Comparison of ENCODE assay signal across 8 cellular contexts in the genomic region with DNA sequence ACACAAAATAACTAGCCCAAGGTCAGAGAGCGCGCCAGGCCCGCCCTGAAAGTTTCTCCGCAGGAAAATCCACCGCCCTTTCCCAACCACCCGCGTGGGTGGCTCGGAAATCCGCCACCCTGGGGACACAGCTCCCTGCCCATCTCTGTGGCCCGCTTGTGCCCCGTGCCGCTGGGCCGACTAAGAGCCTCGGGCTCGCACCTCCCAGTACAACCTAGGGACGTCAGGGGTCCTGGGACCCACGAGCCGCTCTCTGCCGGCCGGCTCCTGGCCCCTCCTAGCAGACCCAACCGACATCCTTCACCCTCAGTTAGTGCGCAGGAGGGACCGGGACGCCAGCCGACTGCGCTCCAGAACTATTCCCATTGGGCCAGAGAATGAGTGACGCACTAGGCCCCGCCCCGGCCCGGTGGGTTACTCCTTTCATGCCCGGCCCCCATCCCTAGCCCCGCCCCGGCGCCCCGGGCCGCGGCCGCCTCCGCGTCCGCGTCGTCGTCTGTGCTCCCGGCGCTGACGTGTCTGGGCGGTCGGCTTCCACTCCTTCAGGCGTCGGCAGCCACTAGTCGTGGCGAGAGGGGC. TPM values are rescaled to one million over a fixed set of nuclear protein-coding genes. Genes with fewer than 3 reads are reported as not detected.
DNase-seq lines count a peak whose midpoint lies in the region; ATAC-seq and TF ChIP-seq lines count a peak whose summit lies in the region.

No MANE protein-coding gene starts in this region.

- POLR2A ChIA-PET in activated B cell treated with CpG ODN at 0.5 μM for 24 hours (lab: Charles Lee), result interaction anchor here (0.6 kb wide), 1 partner anchor 63 kb away, joined by 4 read pairs; a partner anchor contains a TSS

- H3K27ac ChIP-seq in caudate nucleus (ENCODE audit: low read depth, low read length), result peak overlapping the region; percentile 95

- peak; percentile 93 for ATAC-seq in GM19023 (IDR thresholded peaks at IDR 0.05; ENCODE audit: unreplicated experiment)
- peak; percentile 96 for ATAC-seq in HG03196 (IDR thresholded peaks at IDR 0.05; ENCODE audit: unreplicated experiment)
- peak; percentile 96 for ATAC-seq in activated B cell treated with CpG ODN at 0.5 μM for 24 hours (ENCODE audit: low read depth)

- H3K27ac Mint-ChIP-seq in activated B cell treated with CpG ODN at 0.5 μM for 24 hours, result peak overlapping the region; percentile 88

- H3K9me3 Mint-ChIP-seq in activated B cell treated with CpG ODN at 0.5 μM for 24 hours, result no peaks in the 10 kb centered on the region

- H3K4me3 Mint-ChIP-seq in activated B cell treated with CpG ODN at 0.5 μM for 24 hours, result peak overlapping the region; percentile 92

- TF ChIP-seq CTCF in AG09309 (IDR thresholded peaks at IDR 0.05; ENCODE audit: control insufficient read depth, insufficient read depth, low read depth, low read length, missing control alignments), result no peak
- TF ChIP-seq CTCF in activated B cell treated with CpG ODN at 0.5 μM for 24 hours (IDR thresholded peaks at IDR 0.05), result no peak

- no peaks in the 10 kb centered on the region for H3K27me3 Mint-ChIP-seq in activated B cell treated with CpG ODN at 0.5 μM for 24 hours

- peaks cover 19% of the 10 kb centered on the region for H3K4me1 Mint-ChIP-seq in activated B cell treated with CpG ODN at 0.5 μM for 24 hours

- CTCF ChIA-PET in activated B cell treated with CpG ODN at 0.5 μM for 24 hours (lab: Charles Lee), result no interaction called here

- H3K36me3 Mint-ChIP-seq in activated B cell treated with CpG ODN at 0.5 μM for 24 hours (ENCODE audit: low read depth), result peaks cover 3% of the 10 kb centered on the region

- peak; percentile 84 for DNase-seq in AG09309 (ENCODE audit: low read depth)
- DNase-seq in NCI-H226, result peak; percentile 96
- peak; percentile 98 for DNase-seq in activated B cell treated with CpG ODN at 0.5 μM for 24 hours
- peak; percentile 57 to 98 (median 95) for DNase-seq in caudate nucleus (lab: John Stamatoyannopoulos, UW)
- DNase-seq in iris pigment epithelial cell (ENCODE audit: low read depth), result peak; percentile 97
- DNase-seq in stimulated activated CD4-positive, alpha-beta T cell treated with anti-CD3 and anti-CD28 coated beads, Interleukin-12 subunit alpha, Interleukin-12 subunit beta, amount 100 ng/mL, for 24 hours (ENCODE audit: low read depth in 2 of 2), result peak; percentile 96 to 98

- peak overlapping the region; percentile 74 for H3K4me3 ChIP-seq in AG09309 (ENCODE audit: control insufficient read depth, low read depth, low read length)

- intact Hi-C loops in activated B cell treated with CpG ODN at 0.5 μM for 24 hours (cut with micrococcal nuclease), result loop anchor here (1.0 to 5.0 kb wide), 3 partner anchors 31 to 761 kb away; a partner anchor contains a TSS

RNA-seq across cellular contexts. Expression of a gene that starts 0.4 kb away (rescaled TPM):
- 11.6 and 13.4 TPM in 2 replicates for total RNA-seq in activated B cell treated with CpG ODN at 0.5 μM for 24 hours

Comparison
In these comparisons a context has a peak if more than half of its experiments do, and no peak if none do; other contexts are left out.
1. Peak in every context shown above with its lines: DNase-seq, ATAC-seq, H3K4me3 ChIP-seq and H3K27ac ChIP-seq.